ENCODE assay signal across 35 cellular contexts in the genomic region with DNA sequence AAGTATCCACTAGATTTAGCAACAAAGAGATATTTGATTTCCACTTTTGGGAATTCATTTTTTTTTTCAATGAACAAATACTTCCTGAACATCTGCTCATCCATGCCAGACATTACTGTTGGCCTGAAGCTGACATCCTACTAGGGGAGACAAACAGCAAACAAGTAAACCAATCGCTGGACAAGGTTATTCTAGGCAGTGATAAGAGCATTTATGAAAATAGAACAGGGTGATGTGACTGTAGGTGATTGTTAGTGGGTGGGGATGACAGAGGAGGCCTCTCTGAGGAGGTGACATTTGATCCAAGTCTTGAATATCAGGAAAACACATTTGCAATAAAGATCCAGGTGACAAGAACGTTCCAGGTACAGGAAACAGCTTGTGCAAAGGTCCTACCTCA.
"Had no signal": no experiment of that assay in that cellular context is flagged by ENCODE, and none has a peak within 500 bp of the region (broad histone marks: within the 10 kb centered on the region; RNA-seq: fewer than 3 reads in every experiment).

No MANE protein-coding gene starts in this region.

- H3K9me3 ChIP-seq: adrenal gland, body of pancreas, breast epithelium had no signal

- FAIRE-seq: astrocyte, TTC549 had no signal

- H3K4me3 ChIP-seq: adrenal gland, body of pancreas, breast epithelium had no signal

- ATAC-seq: activated CD8-positive, alpha-beta T cell treated with anti-CD3 and anti-CD28 coated beads for 36 hours; activated naive CD4-positive, alpha-beta T cell treated with anti-CD3 and anti-CD28 coated beads, Interleukin-2, amount 50 U/mL, for 72 hours; activated T-cell treated with anti-CD3 and anti-CD28 coated beads, Interleukin-2, amount 50 U/mL, for 4 hours; activated T-cell treated with anti-CD3 and anti-CD28 coated beads, Interleukin-2, amount 50 U/mL, for 72 hours; activated T-helper 17 cell treated with anti-CD3 and anti-CD28 coated beads, Interleukin-2, amount 50 U/mL, for 72 hours; body of pancreas had no signal

- H3K27me3 ChIP-seq: adrenal gland, body of pancreas, brain microvascular endothelial cell, breast epithelium had no signal

- H3K36me3 ChIP-seq: adrenal gland, brain microvascular endothelial cell, breast epithelium had no signal

- H3K4me1 ChIP-seq: adrenal gland, body of pancreas, breast epithelium had no signal

- DNase-seq: activated B cell treated with CpG ODN at 0.5 μM for 24 hours; activated CD4-positive, alpha-beta memory T cell treated with anti-CD3 and anti-CD28 coated beads for 36 hours; activated CD4-positive, alpha-beta T cell treated with anti-CD3 and anti-CD28 coated beads for 4 hours; activated CD4-positive, alpha-beta T cell treated with anti-CD3 and anti-CD28 coated beads, Interleukin-2, amount 10 ng/mL, durations not matched to agents 24 days and 14 days; activated CD4-positive, alpha-beta T cell treated with anti-CD3 and anti-CD28 coated beads, Interleukin-2, amount 50 U/mL, for 1 hour; activated CD4-positive, alpha-beta T cell treated with anti-CD3 and anti-CD28 coated beads, Interleukin-2, amount 50 U/mL, for 4 hours; activated CD4-positive, CD25-positive, alpha-beta regulatory T cell treated with anti-CD3 and anti-CD28 coated beads, Interleukin-2, amount 50 U/mL, for 72 hours; activated CD8-positive, alpha-beta memory T cell treated with anti-CD3 and anti-CD28 coated beads, Interleukin-2, amount 50 U/mL, for 4 hours; activated CD8-positive, alpha-beta T cell treated with anti-CD3 and anti-CD28 coated beads for 36 hours; activated effector memory CD4-positive, alpha-beta T cell treated with anti-CD3 and anti-CD28 coated beads, Interleukin-2, amount 50 U/mL, for 16 hours; activated gamma-delta T cell treated with Interleukin-2 at 50 U/mL for 16 hours; activated naive CD4-positive, alpha-beta T cell; activated naive CD4-positive, alpha-beta T cell treated with anti-CD3 and anti-CD28 coated beads for 36 hours; activated naive CD4-positive, alpha-beta T cell treated with anti-CD3 and anti-CD28 coated beads, Interleukin-2, amount 50 U/mL, for 16 hours; activated naive CD8-positive, alpha-beta T cell treated with anti-CD3 and anti-CD28 coated beads for 36 hours; activated T-cell treated with anti-CD3 and anti-CD28 coated beads for 4 hours; activated T-cell treated with anti-CD3 and anti-CD28 coated beads, Interleukin-2, amount 50 U/mL, for 1 hour; activated T-cell treated with anti-CD3 and anti-CD28 coated beads, Interleukin-2, amount 50 U/mL, for 4 hours; activated T-cell treated with anti-CD3 and anti-CD28 coated beads, Interleukin-2, amount 50 U/mL, for 72 hours; adrenal gland; amniotic stem cell; aorta; body of pancreas; brain microvascular endothelial cell; caudate nucleus; cerebellar nuclear complex; T-helper 1 cell; T-helper 2 cell; T-helper 9 cell had no signal

- H3K27ac ChIP-seq: adrenal gland, body of pancreas, brain microvascular endothelial cell, breast epithelium, VCaP had no signal
